15 cellular contexts compared by ENCODE assay signal in genomic region chr17:73797594-73798110, GRCh38.
"Had no signal": no experiment of that assay in that cellular context is flagged by ENCODE, and none has a peak within 500 bp of the region (broad histone marks: within the 10 kb centered on the region; RNA-seq: fewer than 3 reads in every experiment).

No MANE protein-coding gene starts in this region.

- H3K4me1 ChIP-seq: foreskin keratinocyte, uterus had no signal

- H3K9me3 ChIP-seq: ovary, uterus had no signal

- H3K27ac ChIP-seq: body of pancreas, foreskin keratinocyte, ovary, uterus had no signal

- H3K27me3 ChIP-seq: body of pancreas, foreskin keratinocyte, ovary had no signal

- DNase-seq: activated CD4-positive, alpha-beta T cell treated with anti-CD3 and anti-CD28 coated beads for 48 hours; activated naive CD4-positive, alpha-beta T cell treated with anti-CD3 and anti-CD28 coated beads for 36 hours; activated T-cell treated with anti-CD3 and anti-CD28 coated beads for 4 hours; mesendoderm; ovary; stimulated activated CD4-positive, alpha-beta T cell treated with anti-CD3 and anti-CD28 coated beads, Interleukin-4, amount 100 ng/mL, for 1 hour; stimulated activated CD8-positive, alpha-beta memory T cell treated with anti-CD3 and anti-CD28 coated beads, Interleukin-4, amount 100 ng/mL, for 48 hours; stimulated activated naive CD8-positive, alpha-beta T cell treated with anti-CD3 and anti-CD28 coated beads, Interleukin-15, amount 100 ng/mL, for 72 hours; uterus had no signal

- ATAC-seq: activated T-helper 17 cell treated with anti-CD3 and anti-CD28 coated beads, Interleukin-2, amount 50 U/mL, for 72 hours; esophagus mucosa; foreskin keratinocyte; stimulated activated naive CD8-positive, alpha-beta T cell treated with anti-CD3 and anti-CD28 coated beads, Interleukin-15, amount 100 ng/mL, for 72 hours; WTC11 had no signal

- FAIRE-seq: endometrium had no signal

- H3K4me3 ChIP-seq: body of pancreas, ovary, uterus had no signal

- H3K36me3 ChIP-seq: ovary, uterus had no signal
